In genomic region chr13:112779856-112780604, GRCh38 we compare ENCODE assay signal across 2 cellular contexts.
TF ChIP-seq lines count a peak whose summit lies in the region.

No MANE protein-coding gene starts in this region.

TF ChIP-seq in SK-N-SH, 30 proteins besides CTCF, POLR2A, EP300 and RAD21 (continued from another document):
- TF ChIP-seq TAF1 (IDR thresholded peaks at IDR 0.05; ENCODE audit: borderline replicate concordance, low read depth, low read length), result no peak
- TF ChIP-seq NFIC (IDR thresholded peaks at IDR 0.05; ENCODE audit: borderline replicate concordance), result no peak
- no peak for TF ChIP-seq TCF12 (IDR thresholded peaks at IDR 0.05)
- no peak for TF ChIP-seq SMC3 (IDR thresholded peaks at IDR 0.05; ENCODE audit: low read depth, low read length)
- TF ChIP-seq POLR2AphosphoS5 (IDR thresholded peaks at IDR 0.05; ENCODE audit: low read depth, low read length), result no peak

TF ChIP-seq in SK-N-SH treated with all-trans-retinoic acid at 6 μM for 48 hours, 23 proteins besides CTCF, POLR2A, EP300 and RAD21 (continued from another document):
- TF ChIP-seq CSRNP3 (CRISPR knock-in tag; IDR thresholded peaks at IDR 0.05) (no peak), ZFP30 (CRISPR knock-in tag; IDR thresholded peaks at IDR 0.05) (no peak), CREB5 (CRISPR knock-in tag; IDR thresholded peaks at IDR 0.05; ENCODE audit: low read depth) (no peak), ISL1 (CRISPR knock-in tag; IDR thresholded peaks at IDR 0.05) (no peak)
